Comparison of ENCODE assay signal across 19 cellular contexts in genomic region chr3:14605070-14605469, GRCh38. TPM values are rescaled to one million over a fixed set of nuclear protein-coding genes. Genes with fewer than 3 reads are reported as not detected.
DNase-seq lines count a peak whose midpoint lies in the region; ATAC-seq, FAIRE-seq and TF ChIP-seq lines count a peak whose summit lies in the region.
"Had no signal": no experiment of that assay in that cellular context is flagged by ENCODE, and none has a peak within 500 bp of the region (broad histone marks: within the 10 kb centered on the region; RNA-seq: fewer than 3 reads in every experiment).

No MANE protein-coding gene starts in this region.

- H3K27me3 ChIP-seq in K562 (ENCODE audit: control insufficient read depth in 2 of 2, insufficient read depth in 2 of 2, low read length in 2 of 2) (peaks cover 5 to 54% of the 10 kb centered on the region in 2 experiments; a peak in 4 of 5 replicates), left lung (peaks cover 24 to 78% of the 10 kb centered on the region in 2 donors)

- H3K36me3 ChIP-seq in K562 (ENCODE audit: control insufficient read depth, insufficient read depth, low read length) (no peaks in the 10 kb centered on the region), left lung (no peaks in the 10 kb centered on the region)
- H3K36me3 ChIP-seq: BE2C had no signal

- H3K79me2 ChIP-seq in K562 (ENCODE audit: control insufficient read depth, insufficient read depth, low read length) = no peaks in the 10 kb centered on the region

- no peaks in the 10 kb centered on the region for H3K9me1 ChIP-seq in K562 (ENCODE audit: control insufficient read depth, insufficient read depth, low read length)

- no peak for FAIRE-seq in K562 (lab: Jason Lieb, UNC)

- H3K4me3 ChIP-seq in K562 = no peak overlapping the region
- no peak overlapping the region for H3K4me3 ChIP-seq in left lung
- H3K4me3 ChIP-seq: body of pancreas had no signal

- H3K4me3 Mint-ChIP-seq in activated naive CD4-positive, alpha-beta T cell treated with anti-CD3 and anti-CD28 coated beads, Interleukin-2, amount 10 ng/mL, durations not matched to agents 7 days and 5 days = no peak overlapping the region
- no peak overlapping the region for H3K4me3 Mint-ChIP-seq in HFFc6
- H3K4me3 Mint-ChIP-seq: activated CD8-positive, alpha-beta T cell treated with anti-CD3 and anti-CD28 coated beads for 36 hours had no signal

- no peak overlapping the region for H3K4me2 ChIP-seq in K562 (ENCODE audit: insufficient read depth, low read length)

- no peak overlapping the region for H3K9ac ChIP-seq in K562 (ENCODE audit: insufficient read depth in 1 of 2, low read depth in 2 of 2, low read length in 2 of 2)

- no peaks in the 10 kb centered on the region for H3K9me3 ChIP-seq in K562 (replicated peaks; ENCODE audit: control insufficient read depth, insufficient read depth, low read depth, low read length)
- H3K9me3 ChIP-seq in left lung = no peaks in the 10 kb centered on the region
- H3K9me3 ChIP-seq: BE2C, body of pancreas had no signal

- 9% methylated on average over 5 of the region's 5 CpGs for WGBS in K562 (ENCODE audit: insufficient coverage, low coverage, missing lambda C conversion rate)

- CTCF ChIA-PET in K562 (lab: Yijun Ruan, JAX; ENCODE audit: low intra/inter-chr PET ratio) = no interaction called here
- CTCF ChIA-PET in activated naive CD4-positive, alpha-beta T cell treated with anti-CD3 and anti-CD28 coated beads, Interleukin-2, amount 10 ng/mL, durations not matched to agents 7 days and 5 days (lab: Charles Lee) = no interaction called here

- no peak overlapping the region for H3K27ac ChIP-seq in K562 (ENCODE audit: extremely low read depth, low read depth, low read length)
- H3K27ac ChIP-seq in left lung = no peak overlapping the region
- H3K27ac ChIP-seq: body of pancreas had no signal

- POLR2A ChIA-PET in K562 (lab: Yijun Ruan, JAX) = interaction anchor here (0.6 to 1.1 kb wide), 6 partner anchors 9 to 334 kb away, joined by 3 to 5 read pairs (median 4); no protein-coding TSS in a partner anchor

- DNase-seq in Daoy (ENCODE audit: low read depth) (peak; percentile 63), MV-4-11 (lab: John Stamatoyannopoulos, UW) (peak; percentile 47), K562 (ENCODE audit: extremely low read depth in 1 of 4, low spot score in 3 of 4) (peak in 1 of 4 experiments; percentile 22), left lung (no peak), activated gamma-delta T cell treated with Interleukin-2 at 50 U/mL for 16 hours (no peak), HFFc6 (no peak)
- no peak for DNase-seq in activated naive CD4-positive, alpha-beta T cell treated with anti-CD3 and anti-CD28 coated beads, Interleukin-2, amount 10 ng/mL, durations not matched to agents 7 days and 5 days
- DNase-seq: activated CD8-positive, alpha-beta T cell treated with anti-CD3 and anti-CD28 coated beads for 36 hours; BE2C; body of pancreas; effector memory CD4-positive, alpha-beta T cell; glutamatergic neuron; KBM-7; left colon; NCI-H187; posterior cingulate gyrus; SIG-M5; substantia nigra had no signal

- no peak overlapping the region for H2AFZ ChIP-seq in K562 (ENCODE audit: low read depth, low read length)

- H3K4me1 ChIP-seq in K562 (replicated peaks in 1 of 2; ENCODE audit: control insufficient read depth in 2 of 2, insufficient read depth in 2 of 2, low read length in 2 of 2) = peaks cover 0 to 13% of the 10 kb centered on the region in 2 experiments; a peak in 2 of 5 replicates
- peaks cover 7% of the 10 kb centered on the region in 2 donors for H3K4me1 ChIP-seq in left lung
- H3K4me1 ChIP-seq: BE2C had no signal

- no peak for TF ChIP-seq CTCF in K562 (IDR thresholded peaks at IDR 0.05 in 2 of 3, conservative IDR thresholded peaks at IDR 0.05 in 1 of 3; ENCODE audit: insufficient read depth in 2 of 3, low read depth in 1 of 3, low read length in 3 of 3)
- TF ChIP-seq CTCF in left lung (IDR thresholded peaks at IDR 0.05) = no peak
- TF ChIP-seq CTCF in HFFc6 (IDR thresholded peaks at IDR 0.05) = no peak

- no peak for TF ChIP-seq RAD21 in K562 (CRISPR knock-in tag; conservative IDR thresholded peaks at IDR 0.05 in 1 of 2, IDR thresholded peaks at IDR 0.05 in 1 of 2)

- TF ChIP-seq EP300 in K562 (IDR thresholded peaks at IDR 0.05; ENCODE audit: low read length) = no peak

- ATAC-seq in K562 (peak; percentile 61), left lung (peak; percentile 27), HG03045 (IDR thresholded peaks at IDR 0.05; ENCODE audit: unreplicated experiment) (no peak)
- ATAC-seq: activated CD8-positive, alpha-beta T cell treated with anti-CD3 and anti-CD28 coated beads for 36 hours; body of pancreas; left colon had no signal

- BruUV-seq in K562 (replicated peaks; lab: Mats Ljungman, UMichigan) = no TSS peak

- H4K20me1 ChIP-seq in K562 (replicated peaks; ENCODE audit: control insufficient read depth, insufficient read depth, low read length) = no peaks in the 10 kb centered on the region; the same call in 1 of the 2 replicates

- peaks cover 72% of the 10 kb centered on the region for H3K27me3 Mint-ChIP-seq in activated naive CD4-positive, alpha-beta T cell treated with anti-CD3 and anti-CD28 coated beads, Interleukin-2, amount 10 ng/mL, durations not matched to agents 7 days and 5 days
- peaks cover 52% of the 10 kb centered on the region for H3K27me3 Mint-ChIP-seq in HFFc6 (ENCODE audit: insufficient read depth)

- in situ Hi-C loops in K562 (cut with MboI) = no loop called here

- intact Hi-C loops in K562 (cut with micrococcal nuclease) = no loop called here
- intact Hi-C loops in left lung (cut with DNase I) = no loop called here

- peaks cover 2% of the 10 kb centered on the region for H3K4me1 Mint-ChIP-seq in activated naive CD4-positive, alpha-beta T cell treated with anti-CD3 and anti-CD28 coated beads, Interleukin-2, amount 10 ng/mL, durations not matched to agents 7 days and 5 days
- H3K4me1 Mint-ChIP-seq in HFFc6 (ENCODE audit: low read depth) = peaks cover 10% of the 10 kb centered on the region; the same call in 1 of the 2 replicates

- peaks cover 1% of the 10 kb centered on the region for H3K36me3 Mint-ChIP-seq in activated naive CD4-positive, alpha-beta T cell treated with anti-CD3 and anti-CD28 coated beads, Interleukin-2, amount 10 ng/mL, durations not matched to agents 7 days and 5 days
- peaks cover 5% of the 10 kb centered on the region; the same call in 1 of the 2 replicates for H3K36me3 Mint-ChIP-seq in HFFc6 (ENCODE audit: low read depth)

- no peak for TF ChIP-seq POLR2A in K562 (conservative IDR thresholded peaks at IDR 0.05)

- H3K9me3 Mint-ChIP-seq in activated naive CD4-positive, alpha-beta T cell treated with anti-CD3 and anti-CD28 coated beads, Interleukin-2, amount 10 ng/mL, durations not matched to agents 7 days and 5 days = peaks cover 1% of the 10 kb centered on the region
- no peaks in the 10 kb centered on the region for H3K9me3 Mint-ChIP-seq in HFFc6
- H3K9me3 Mint-ChIP-seq: activated CD8-positive, alpha-beta T cell treated with anti-CD3 and anti-CD28 coated beads for 36 hours had no signal

- no peak overlapping the region for H3K27ac Mint-ChIP-seq in activated naive CD4-positive, alpha-beta T cell treated with anti-CD3 and anti-CD28 coated beads, Interleukin-2, amount 10 ng/mL, durations not matched to agents 7 days and 5 days
- H3K27ac Mint-ChIP-seq in HFFc6 = no peak overlapping the region
- H3K27ac Mint-ChIP-seq: activated CD8-positive, alpha-beta T cell treated with anti-CD3 and anti-CD28 coated beads for 36 hours had no signal

TF ChIP-seq in K562, 482 proteins besides CTCF, POLR2A, EP300 and RAD21 (continues in another document):
- TF ChIP-seq MEIS2 (IDR thresholded peaks at IDR 0.05; ENCODE audit: partially characterized antibody) (peak; percentile 91), PBX2 (CRISPR knock-in tag; IDR thresholded peaks at IDR 0.05; ENCODE audit: low read depth) (no peak), PBX2 (tag; conservative IDR thresholded peaks at IDR 0.05; ENCODE audit: low read depth) (peak; percentile 83)

RNA-seq across cellular contexts. Expression of gene CCDC174, which starts 46.5 kb away (rescaled TPM):
- 10.1 and 21.3 TPM in 2 replicates for total RNA-seq in Daoy (2014; rRNA removed; shearing (Covaris generic))
- 26.7 and 57.8 TPM in 2 replicates for total RNA-seq in K562 (2011; cell fraction: chromatin; rRNA removed; ENCODE audit: low replicate concordance)
- total RNA-seq in K562 (2011; cell fraction: nucleolus; rRNA removed) = 10.3 and 12.5 TPM in 2 replicates
- total RNA-seq in K562 (2011; cell fraction: nucleoplasm; rRNA removed) = 20.5 and 26.6 TPM in 2 replicates
- total RNA-seq in K562 (2014; rRNA removed) = 18.7 and 20.8 TPM in 2 replicates
- 31.0 and 33.7 TPM in 2 replicates for total RNA-seq in K562 (2014; rRNA removed; fragmentation: Illumina TruSeq; extraction: Trizol)
- 24.8 and 28.5 TPM in 2 replicates for total RNA-seq in K562 (2015; rRNA removed; fragmentation: Illumina TruSeq; extraction: Trizol)
- total RNA-seq in K562 (2021) = 18.7 and 19.8 TPM in 2 replicates
- polyA plus RNA-seq in K562 (2011; rRNA removed) = 7.4 and 9.5 TPM in 2 replicates
- polyA plus RNA-seq in K562 (2011; cell fraction: cytosol; rRNA removed) = 3.9 and 4.1 TPM in 2 replicates
- 24.3 and 33.3 TPM in 2 replicates for polyA plus RNA-seq in K562 (2011; cell fraction: nucleus; rRNA removed)
- polyA plus RNA-seq in K562 (2012) = 11.8 and 29.6 TPM in 2 replicates
- polyA plus RNA-seq in K562 (2014; fragmentation: Illumina TruSeq; extraction: Trizol) = 24.9 and 31.6 TPM in 2 replicates
- 10 to 100 TPM; 34.9 to 41.0 TPM for polyA plus RNA-seq in K562 (2014; fragmentation: Nextera tagmentation; extraction: Ambion mirVana)
- polyA plus RNA-seq in K562 (2014; rRNA removed) = 16.9 and 22.8 TPM in 2 replicates
- 8.9 and 11.9 TPM in 2 replicates for polyA minus RNA-seq in K562 (2011; rRNA and poly(A)+ RNA removed)
- polyA minus RNA-seq in K562 (2011; cell fraction: cytosol; rRNA and poly(A)+ RNA removed) = 3.7 and 10.5 TPM in 2 replicates
- 12.1 and 22.1 TPM in 2 replicates for polyA minus RNA-seq in K562 (2011; cell fraction: nucleus; rRNA and poly(A)+ RNA removed)
- total RNA-seq in left lung = 10 to 100 TPM; 13.3 to 15.5 TPM
- total RNA-seq in HFFc6 (2021; fragmentation: NEBNext Ultra II Directional; extraction: Animal tissue kit (Norgen Biotek cat#: 25700)) = 10 to 100 TPM in 5 of 6 experiments, 1 to 10 TPM in 1; 8.7 to 13.4 (median 10.5) TPM

Comparison
In these comparisons a context has a peak if more than half of its experiments do, and no peak if none do; other contexts are left out.
1. DNase-seq: peak in Daoy (single experiment) and MV-4-11 (single experiment); none in left lung (0 of 2), activated naive CD4-positive, alpha-beta T cell treated with anti-CD3 and anti-CD28 coated beads, Interleukin-2, amount 10 ng/mL, durations not matched to agents 7 days and 5 days (single experiment), activated gamma-delta T cell treated with Interleukin-2 at 50 U/mL for 16 hours (single experiment) and HFFc6 (single experiment).